Comparison of ENCODE assay signal across 17 cellular contexts in the genomic region with DNA sequence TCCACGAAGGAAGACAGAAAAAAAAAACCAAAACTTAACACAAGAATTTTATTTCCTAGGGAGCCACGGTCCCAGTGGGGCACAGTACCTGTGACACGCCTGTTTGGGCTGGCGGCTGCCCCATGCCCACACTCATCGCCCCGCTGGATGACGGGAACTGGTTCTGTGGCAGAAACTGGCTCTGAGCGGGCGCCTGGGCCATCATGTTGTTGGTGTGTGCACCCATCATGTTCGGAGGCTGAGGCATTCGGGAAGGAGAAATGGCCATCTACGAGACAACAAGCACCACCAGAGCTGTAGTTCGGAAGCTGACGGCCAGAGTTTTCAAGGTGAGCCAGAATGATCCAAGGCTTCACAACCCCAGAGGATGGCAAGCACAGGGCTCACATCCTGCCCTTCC.
"Had no signal": no experiment of that assay in that cellular context is flagged by ENCODE, and none has a peak within 500 bp of the region (broad histone marks: within the 10 kb centered on the region; RNA-seq: fewer than 3 reads in every experiment).

No MANE protein-coding gene starts in this region.

- H3K27ac Mint-ChIP-seq: activated CD4-positive, alpha-beta T cell treated with anti-CD3 and anti-CD28 coated beads, Interleukin-2, amount 10 ng/mL, durations not matched to agents 7 days and 5 days; activated naive CD8-positive, alpha-beta T cell treated with anti-CD3 and anti-CD28 coated beads, Interleukin-2, amount 10 ng/mL, durations not matched to agents 7 days and 5 days; activated T-helper 1 cell treated with anti-CD3 and anti-CD28 coated beads, Interleukin-12 subunit alpha, Interleukin-12 subunit beta, Interleukin-2, Interleukin-4 antibody, amounts not matched to agents 30 ng/mL and 10 ng/mL and 1 ng/mL, durations not matched to agents 14 hours and 24 hours and 36 hours; natural killer cell; T-helper 2 cell treated with Interferon-gamma antibody and Interleukin-4, amounts not matched to agents 5 μg/mL and 100 μg/mL, for 36 hours had no signal

- H3K27me3 Mint-ChIP-seq: activated CD4-positive, alpha-beta T cell treated with anti-CD3 and anti-CD28 coated beads, Interleukin-2, amount 10 ng/mL, durations not matched to agents 7 days and 5 days; activated naive CD8-positive, alpha-beta T cell treated with anti-CD3 and anti-CD28 coated beads, Interleukin-2, amount 10 ng/mL, durations not matched to agents 7 days and 5 days; brain; central memory CD8-positive, alpha-beta T cell had no signal

- H3K4me1 ChIP-seq: prostate gland, vagina had no signal

- H3K4me3 ChIP-seq: prostate gland, tibial artery, vagina had no signal

- H3K27me3 ChIP-seq: foreskin keratinocyte, tibial artery, vagina had no signal

- H3K9me3 ChIP-seq: prostate gland, tibial artery, vagina had no signal

- H3K4me1 Mint-ChIP-seq: central memory CD8-positive, alpha-beta T cell had no signal

- H3K9me3 Mint-ChIP-seq: activated CD4-positive, alpha-beta T cell treated with anti-CD3 and anti-CD28 coated beads, Interleukin-2, amount 10 ng/mL, durations not matched to agents 7 days and 5 days; activated naive CD8-positive, alpha-beta T cell treated with anti-CD3 and anti-CD28 coated beads, Interleukin-2, amount 10 ng/mL, durations not matched to agents 7 days and 5 days; activated T-helper 1 cell treated with anti-CD3 and anti-CD28 coated beads, Interleukin-12 subunit alpha, Interleukin-12 subunit beta, Interleukin-2, Interleukin-4 antibody, amounts not matched to agents 30 ng/mL and 10 ng/mL and 1 ng/mL, durations not matched to agents 14 hours and 24 hours and 36 hours; brain; central memory CD8-positive, alpha-beta T cell; natural killer cell; T-helper 2 cell treated with Interferon-gamma antibody and Interleukin-4, amounts not matched to agents 5 μg/mL and 100 μg/mL, for 36 hours had no signal

- H3K27ac ChIP-seq: foreskin keratinocyte, prostate gland, vagina had no signal

- H3K4me3 Mint-ChIP-seq: activated CD4-positive, alpha-beta T cell treated with anti-CD3 and anti-CD28 coated beads, Interleukin-2, amount 10 ng/mL, durations not matched to agents 7 days and 5 days; activated naive CD8-positive, alpha-beta T cell treated with anti-CD3 and anti-CD28 coated beads, Interleukin-2, amount 10 ng/mL, durations not matched to agents 7 days and 5 days; activated T-helper 1 cell treated with anti-CD3 and anti-CD28 coated beads, Interleukin-12 subunit alpha, Interleukin-12 subunit beta, Interleukin-2, Interleukin-4 antibody, amounts not matched to agents 30 ng/mL and 10 ng/mL and 1 ng/mL, durations not matched to agents 14 hours and 24 hours and 36 hours; brain; central memory CD8-positive, alpha-beta T cell; natural killer cell; T-helper 2 cell treated with Interferon-gamma antibody and Interleukin-4, amounts not matched to agents 5 μg/mL and 100 μg/mL, for 36 hours had no signal

- H3K36me3 Mint-ChIP-seq: natural killer cell had no signal

- ATAC-seq: foreskin keratinocyte, natural killer cell had no signal

- DNase-seq: activated CD4-positive, alpha-beta T cell treated with anti-CD3 and anti-CD28 coated beads, Interleukin-2, amount 10 ng/mL, durations not matched to agents 7 days and 5 days; activated CD8-positive, alpha-beta memory T cell treated with anti-CD3 and anti-CD28 coated beads for 24 hours; activated naive CD4-positive, alpha-beta T cell; activated naive CD8-positive, alpha-beta T cell treated with anti-CD3 and anti-CD28 coated beads, Interleukin-2, amount 10 ng/mL, durations not matched to agents 7 days and 5 days; effector memory CD4-positive, alpha-beta T cell; foreskin keratinocyte; natural killer cell; occipital lobe; stimulated activated CD4-positive, alpha-beta T cell treated with anti-CD3 and anti-CD28 coated beads, Interleukin-12 subunit alpha, Interleukin-12 subunit beta, amount 100 ng/mL, for 4 hours; stimulated activated CD4-positive, alpha-beta T cell treated with anti-CD3 and anti-CD28 coated beads, Interleukin-2, amount 100 ng/mL, for 24 hours; tibial artery had no signal
